Comparison of ENCODE assay signal across 12 cellular contexts in the genomic region with DNA sequence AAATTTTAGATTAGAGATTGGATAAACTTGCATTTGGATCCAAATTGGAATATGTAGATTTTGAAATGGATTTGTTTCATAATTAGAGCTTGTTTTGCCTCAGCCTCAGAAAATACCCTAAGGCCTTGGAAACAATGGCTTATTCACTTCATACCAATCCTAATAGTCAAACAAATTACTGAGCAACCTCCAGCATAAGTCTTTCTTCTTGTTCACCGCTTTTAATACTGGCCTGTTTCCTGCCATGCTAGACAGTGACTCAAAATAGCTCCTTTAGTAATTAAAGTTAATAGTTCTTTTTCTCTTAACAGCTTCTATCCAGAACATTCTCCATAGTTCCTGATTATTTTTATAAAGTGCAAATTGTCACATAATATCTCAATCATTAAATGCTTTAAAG.
A peak's percentile ranks its signal among the peaks of the same experiment; 100 is the strongest.
DNase-seq lines count a peak whose midpoint lies in the region; ATAC-seq and TF ChIP-seq lines count a peak whose summit lies in the region.
"Had no signal": no experiment of that assay in that cellular context is flagged by ENCODE, and none has a peak within 500 bp of the region (broad histone marks: within the 10 kb centered on the region; RNA-seq: fewer than 3 reads in every experiment).

No MANE protein-coding gene starts in this region.

- in situ Hi-C loops in GM13976 (cut with MboI; ENCODE audit: low sequenced_read_pairs, unreplicated experiment): no loop called here

- DNase-seq in BJ (ENCODE audit: low read depth): peak; percentile 89
- peak; percentile 53 for DNase-seq in NCI-H69 (lab: John Stamatoyannopoulos, UW)
- DNase-seq in epithelial cell of esophagus (ENCODE audit: low read depth): peak; percentile 95
- DNase-seq in myocyte (ENCODE audit: low read depth): peak; percentile 58
- no peak for DNase-seq in GM13976 (ENCODE audit: low spot score)
- DNase-seq in DMS53 treated with DMSO at 0.1 percent for 48 hours (lab: John Stamatoyannopoulos, UW; ENCODE audit: unreplicated experiment): no peak
- no peak for DNase-seq in DMS114 treated with DMSO at 0.1 percent for 48 hours (lab: John Stamatoyannopoulos, UW; ENCODE audit: unreplicated experiment)
- DNase-seq: activated naive CD8-positive, alpha-beta T cell treated with anti-CD3 and anti-CD28 coated beads, Interleukin-2, amount 10 ng/mL, durations not matched to agents 7 days and 5 days; GDM1; H7; T-cell had no signal

- TF ChIP-seq CTCF in BJ (IDR thresholded peaks at IDR 0.05; ENCODE audit: insufficient read depth, low read depth, low read length) (no peak), epithelial cell of esophagus (IDR thresholded peaks at IDR 0.05; ENCODE audit: insufficient read depth, low read depth, low read length, missing control alignments) (no peak), GM13976 (IDR thresholded peaks at IDR 0.05; ENCODE audit: borderline replicate concordance, control extremely low read depth, extremely low read depth, insufficient read depth, missing control alignments) (no peak)

- ATAC-seq in HG03442 (IDR thresholded peaks at IDR 0.05; ENCODE audit: unreplicated experiment): no peak
- ATAC-seq: T-cell had no signal

- no peak overlapping the region for H3K4me3 ChIP-seq in BJ (ENCODE audit: low read depth, low read length)
- H3K4me3 ChIP-seq in epithelial cell of esophagus (ENCODE audit: low read length): no peak overlapping the region

- peaks cover 7% of the 10 kb centered on the region for H3K36me3 ChIP-seq in BJ (ENCODE audit: control insufficient read depth, insufficient read depth, low read length)

- no peaks in the 10 kb centered on the region for H3K27me3 ChIP-seq in BJ (ENCODE audit: control insufficient read depth, insufficient read depth, low read length)

- POLR2A ChIA-PET in BJ (lab: Charles Lee): interaction anchor here (1.0 kb wide), 1 partner anchor 18 kb away, joined by 3 read pairs; no protein-coding TSS in a partner anchor

- CTCF ChIA-PET in BJ (lab: Yijun Ruan, JAX): interaction anchor here (0.7 to 1.2 kb wide), 2 partner anchors 89 to 1455 kb away, joined by 3 to 8 read pairs; no protein-coding TSS in a partner anchor

Comparison
In these comparisons a context has a peak if more than half of its experiments do, and no peak if none do; other contexts are left out.
1. DNase-seq: peak in BJ (single experiment), NCI-H69 (single experiment), epithelial cell of esophagus (single experiment) and myocyte (single experiment); none in GM13976 (single experiment), DMS53 treated with DMSO at 0.1 percent for 48 hours (single experiment) and DMS114 treated with DMSO at 0.1 percent for 48 hours (single experiment).